29 cellular contexts compared by ENCODE assay signal in the genomic region with DNA sequence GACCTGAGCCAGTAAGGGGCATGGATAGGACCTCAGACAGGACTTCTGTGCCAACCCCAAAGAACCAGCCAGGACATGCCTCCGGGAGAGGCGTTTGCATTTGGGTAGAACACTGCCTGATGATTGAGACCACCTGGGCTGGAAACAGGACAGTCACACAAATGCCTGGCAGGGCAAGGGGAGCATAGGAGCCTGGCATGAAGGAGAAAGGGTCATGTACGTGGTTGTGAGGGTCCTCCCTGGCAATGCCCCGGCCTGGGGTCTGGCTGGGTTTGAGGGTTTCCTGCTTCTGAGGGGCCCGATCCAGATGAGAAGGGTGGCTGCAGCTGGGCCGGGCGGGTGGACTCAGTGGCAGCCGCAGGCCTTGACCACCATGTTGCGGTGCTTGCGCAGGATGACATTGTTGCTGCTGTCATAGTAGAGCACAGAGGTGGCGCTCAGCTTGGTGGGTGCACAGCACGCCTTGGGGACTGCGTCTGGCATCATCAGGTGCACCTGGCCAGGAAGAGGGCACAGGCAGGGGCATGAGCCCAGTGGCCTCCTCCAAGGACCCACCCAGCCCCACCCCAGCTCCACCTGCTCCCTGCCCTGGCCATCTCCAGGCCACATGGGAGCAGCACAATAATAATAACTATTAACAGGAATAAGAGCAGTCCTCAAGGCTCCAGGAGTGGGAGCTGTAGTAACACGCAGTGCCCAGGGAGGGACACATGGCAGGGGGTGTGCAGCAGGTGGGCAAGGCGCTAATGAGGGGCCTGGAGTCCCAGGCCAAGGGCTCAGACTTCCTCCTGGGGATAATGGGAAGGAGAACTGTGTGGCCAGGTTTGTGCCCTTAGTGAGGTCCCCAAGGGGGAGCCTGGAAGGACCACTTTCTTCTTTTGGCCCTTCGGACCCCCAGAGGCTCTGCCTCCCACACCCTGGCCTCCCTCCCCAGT. TPM values are rescaled to one million over a fixed set of nuclear protein-coding genes. Genes with fewer than 3 reads are reported as not detected.
"Had no signal": no experiment of that assay in that cellular context is flagged by ENCODE, and none has a peak within 500 bp of the region (broad histone marks: within the 10 kb centered on the region; RNA-seq: fewer than 3 reads in every experiment).

No MANE protein-coding gene starts in this region.

- H3K4me1 Mint-ChIP-seq: activated naive CD4-positive, alpha-beta T cell treated with anti-CD3 and anti-CD28 coated beads, Interleukin-2, amount 10 ng/mL, durations not matched to agents 7 days and 5 days; stimulated activated memory B cell treated with anti-CD40 and anti-IgM and Interleukin-4, amounts not matched to agents 10 μg/mL and 1 μg/mL and 100 μg/mL, for 72 hours; stimulated activated naive CD8-positive, alpha-beta T cell treated with anti-CD3 and anti-CD28 coated beads, Interleukin-15, amount 100 ng/mL, for 72 hours had no signal

- H3K4me3 Mint-ChIP-seq: activated naive CD4-positive, alpha-beta T cell treated with anti-CD3 and anti-CD28 coated beads, Interleukin-2, amount 10 ng/mL, durations not matched to agents 7 days and 5 days; activated T-helper 1 cell treated with anti-CD3 and anti-CD28 coated beads, Interleukin-12 subunit alpha, Interleukin-12 subunit beta, Interleukin-2, Interleukin-4 antibody, amounts not matched to agents 30 ng/mL and 10 ng/mL and 1 ng/mL, durations not matched to agents 14 hours and 24 hours and 36 hours; stimulated activated memory B cell treated with anti-CD40 and anti-IgM and Interleukin-4, amounts not matched to agents 10 μg/mL and 1 μg/mL and 100 μg/mL, for 72 hours; stimulated activated naive CD8-positive, alpha-beta T cell treated with anti-CD3 and anti-CD28 coated beads, Interleukin-15, amount 100 ng/mL, for 72 hours; T-helper 17 cell; type B pancreatic cell had no signal

- H3K9me3 Mint-ChIP-seq: activated naive CD4-positive, alpha-beta T cell treated with anti-CD3 and anti-CD28 coated beads, Interleukin-2, amount 10 ng/mL, durations not matched to agents 7 days and 5 days; activated T-helper 1 cell treated with anti-CD3 and anti-CD28 coated beads, Interleukin-12 subunit alpha, Interleukin-12 subunit beta, Interleukin-2, Interleukin-4 antibody, amounts not matched to agents 30 ng/mL and 10 ng/mL and 1 ng/mL, durations not matched to agents 14 hours and 24 hours and 36 hours; stimulated activated memory B cell treated with anti-CD40 and anti-IgM and Interleukin-4, amounts not matched to agents 10 μg/mL and 1 μg/mL and 100 μg/mL, for 72 hours; stimulated activated naive CD8-positive, alpha-beta T cell treated with anti-CD3 and anti-CD28 coated beads, Interleukin-15, amount 100 ng/mL, for 72 hours; type B pancreatic cell had no signal

- H3K27me3 Mint-ChIP-seq: activated naive CD4-positive, alpha-beta T cell treated with anti-CD3 and anti-CD28 coated beads, Interleukin-2, amount 10 ng/mL, durations not matched to agents 7 days and 5 days; stimulated activated memory B cell treated with anti-CD40 and anti-IgM and Interleukin-4, amounts not matched to agents 10 μg/mL and 1 μg/mL and 100 μg/mL, for 72 hours; stimulated activated naive CD8-positive, alpha-beta T cell treated with anti-CD3 and anti-CD28 coated beads, Interleukin-15, amount 100 ng/mL, for 72 hours; T-helper 17 cell; type B pancreatic cell had no signal

- H3K27ac Mint-ChIP-seq: activated naive CD4-positive, alpha-beta T cell treated with anti-CD3 and anti-CD28 coated beads, Interleukin-2, amount 10 ng/mL, durations not matched to agents 7 days and 5 days; activated T-helper 1 cell treated with anti-CD3 and anti-CD28 coated beads, Interleukin-12 subunit alpha, Interleukin-12 subunit beta, Interleukin-2, Interleukin-4 antibody, amounts not matched to agents 30 ng/mL and 10 ng/mL and 1 ng/mL, durations not matched to agents 14 hours and 24 hours and 36 hours; stimulated activated memory B cell treated with anti-CD40 and anti-IgM and Interleukin-4, amounts not matched to agents 10 μg/mL and 1 μg/mL and 100 μg/mL, for 72 hours; stimulated activated naive CD8-positive, alpha-beta T cell treated with anti-CD3 and anti-CD28 coated beads, Interleukin-15, amount 100 ng/mL, for 72 hours; T-helper 17 cell; type B pancreatic cell had no signal

- ATAC-seq: activated CD4-positive, CD25-positive, alpha-beta regulatory T cell treated with anti-CD3 and anti-CD28 coated beads, Interleukin-2, amount 50 U/mL, for 24 hours; gastrocnemius medialis; left cardiac atrium; pancreas; psoas muscle; stimulated activated memory B cell treated with anti-CD40 and anti-IgM and Interleukin-4, amounts not matched to agents 10 μg/mL and 1 μg/mL and 100 μg/mL, for 72 hours; stimulated activated naive CD8-positive, alpha-beta T cell treated with anti-CD3 and anti-CD28 coated beads, Interleukin-15, amount 100 ng/mL, for 72 hours; T-helper 17 cell had no signal

- DNase-seq: activated CD4-positive, alpha-beta T cell treated with anti-CD3 and anti-CD28 coated beads for 48 hours; activated CD4-positive, alpha-beta T cell treated with anti-CD3 and anti-CD28 coated beads, Interleukin-2, amount 50 U/mL, for 48 hours; activated CD8-positive, alpha-beta memory T cell treated with anti-CD3 and anti-CD28 coated beads for 24 hours; activated effector memory CD4-positive, alpha-beta T cell treated with anti-CD3 and anti-CD28 coated beads, Interleukin-2, amount 50 U/mL, for 16 hours; activated naive CD4-positive, alpha-beta T cell treated with anti-CD3 and anti-CD28 coated beads, Interleukin-2, amount 10 ng/mL, durations not matched to agents 7 days and 5 days; amniotic stem cell; brain microvascular endothelial cell; dorsolateral prefrontal cortex; effector memory CD4-positive, alpha-beta T cell; erythroblast; gastrocnemius medialis; glutamatergic neuron; left cardiac atrium; mammary epithelial cell; pancreas; psoas muscle; sigmoid colon; small intestine; stimulated activated CD4-positive, alpha-beta T cell treated with anti-CD3 and anti-CD28 coated beads, Interleukin-4, amount 100 ng/mL, for 24 hours; stimulated activated naive CD8-positive, alpha-beta T cell treated with anti-CD3 and anti-CD28 coated beads, Interleukin-15, amount 100 ng/mL, for 72 hours; substantia nigra; T-helper 17 cell; T1000; uterus; WERI-Rb-1 had no signal

RNA-seq across cellular contexts. Expression of a gene that starts 28.3 kb away (rescaled TPM):
- total RNA-seq: mammary epithelial cell had no signal
